In the genomic region with DNA sequence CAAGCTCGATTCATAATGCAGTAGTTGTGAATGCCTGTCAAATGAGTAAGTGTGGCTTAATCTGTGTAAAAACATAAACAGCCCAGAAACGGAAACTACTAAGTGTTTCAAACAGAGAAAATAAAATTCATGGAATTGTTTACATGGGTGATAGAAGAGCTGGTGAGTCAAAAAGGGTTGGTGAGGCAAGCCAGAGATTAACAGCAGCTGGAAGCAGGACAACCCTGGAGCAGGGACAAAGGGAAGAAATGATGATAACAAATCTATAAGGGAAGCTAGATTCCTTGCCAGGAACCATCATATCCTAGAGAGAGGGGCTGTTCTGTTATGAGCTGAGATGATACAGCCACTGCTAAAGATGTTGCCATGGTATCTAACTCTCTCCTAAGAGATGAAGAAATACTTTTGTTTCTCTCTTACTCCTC, we compare ENCODE assay signal across 10 cellular contexts. TPM values are rescaled to one million over a fixed set of nuclear protein-coding genes. Genes with fewer than 3 reads are reported as not detected.
DNase-seq lines count a peak whose midpoint lies in the region; ATAC-seq and TF ChIP-seq lines count a peak whose summit lies in the region.
"Had no signal": no experiment of that assay in that cellular context is flagged by ENCODE, and none has a peak within 500 bp of the region (broad histone marks: within the 10 kb centered on the region; RNA-seq: fewer than 3 reads in every experiment).

No MANE protein-coding gene starts in this region.

- no TSS peak for BruUV-seq in mammary epithelial cell (replicated peaks; lab: Mats Ljungman, UMichigan)

- H3K79me2 ChIP-seq in mammary epithelial cell (ENCODE audit: insufficient read depth, low read length) = no peaks in the 10 kb centered on the region

- CTCF ChIA-PET in mammary epithelial cell (lab: Charles Lee; ENCODE audit: low non-redundant PET) = no interaction called here

- dilution Hi-C loops in mammary epithelial cell (cut with HindIII; ENCODE audit: low sequenced_read_pairs) = no loop called here

- H4K20me1 ChIP-seq in mammary epithelial cell (ENCODE audit: insufficient read depth, low read length) = no peaks in the 10 kb centered on the region

- H3K4me2 ChIP-seq in mammary epithelial cell (ENCODE audit: insufficient read depth, low read depth, low read length) = peak overlapping the region; percentile 12

- peak overlapping the region; percentile 20 for H2AFZ ChIP-seq in mammary epithelial cell (ENCODE audit: low read depth, low read length)

- no peak overlapping the region for H3K4me3 ChIP-seq in heart right ventricle
- no peak overlapping the region for H3K4me3 ChIP-seq in mammary epithelial cell (replicated peaks in 1 of 3; ENCODE audit: insufficient read depth in 1 of 3, low read depth in 2 of 3, low read length in 3 of 3)

- DNase-seq in heart right ventricle (peak in 1 of 2 donors; percentile 11), Right ventricle myocardium inferior (ENCODE audit: missing footprints) (no peak), mammary epithelial cell (peak; percentile 78), iris pigment epithelial cell (ENCODE audit: low read depth) (peak; percentile 95), iPS-NIHi11 (ENCODE audit: low spot score) (no peak)
- DNase-seq in activated CD8-positive, alpha-beta memory T cell treated with anti-CD3 and anti-CD28 coated beads for 24 hours = no peak
- DNase-seq: NCI-H2081 treated with DMSO at 0.1 percent for 48 hours had no signal

- 12 to 14% methylated on average over 2 of the region's 2 CpGs for WGBS in heart right ventricle, 2 donors
- WGBS in mammary epithelial cell (ENCODE audit: low coverage, missing lambda C conversion rate) = 45% methylated on average over 2 of the region's 2 CpGs

- no peaks in the 10 kb centered on the region for H3K9me3 ChIP-seq in heart right ventricle
- H3K9me3 ChIP-seq in mammary epithelial cell (replicated peaks; ENCODE audit: insufficient read depth, low read length) = no peaks in the 10 kb centered on the region

- peak overlapping the region in 7 of 10 donors; percentile 1 to 77 (median 65) for H3K27ac ChIP-seq in heart right ventricle
- no peak overlapping the region for H3K27ac ChIP-seq in mammary epithelial cell (ENCODE audit: insufficient read depth, low read depth, low read length)

- no peaks in the 10 kb centered on the region for H3K27me3 ChIP-seq in heart right ventricle
- no peaks in the 10 kb centered on the region for H3K27me3 ChIP-seq in mammary epithelial cell (ENCODE audit: insufficient read depth, low read length)

- H3K9ac ChIP-seq in mammary epithelial cell (ENCODE audit: insufficient read depth, low read length) = no peak overlapping the region

- peak in 7 of 8 donors; percentile 17 to 65 (median 40) for ATAC-seq in heart right ventricle
- no peak for ATAC-seq in Right ventricle myocardium inferior
- no peak for ATAC-seq in GM19467 (IDR thresholded peaks at IDR 0.05; ENCODE audit: unreplicated experiment)
- no peak for ATAC-seq in HG03108 (IDR thresholded peaks at IDR 0.05; ENCODE audit: unreplicated experiment)

- intact Hi-C loops in heart right ventricle (cut with DNase I) (no loop called here), Right ventricle myocardium inferior (cut with DNase I) (no loop called here), mammary epithelial cell (cut with micrococcal nuclease) (loop anchor here (5.0 kb wide), 1 partner anchor 59 kb away; no protein-coding TSS in a partner anchor)

- H3K4me1 ChIP-seq in heart right ventricle (peaks cover 0 to 49% (median 4%) of the 10 kb centered on the region in 9 donors), mammary epithelial cell (ENCODE audit: insufficient read depth, low read length) (peaks cover 7% of the 10 kb centered on the region)

- TF ChIP-seq CTCF in heart right ventricle (IDR thresholded peaks at IDR 0.05) (no peak), mammary epithelial cell (conservative IDR thresholded peaks at IDR 0.05 in 1 of 2, IDR thresholded peaks at IDR 0.05 in 1 of 2; ENCODE audit: extremely low read depth in 1 of 2, insufficient read depth in 1 of 2, low read depth in 1 of 2, low read length in 2 of 2) (no peak)

- H3K36me3 ChIP-seq in heart right ventricle (no peaks in the 10 kb centered on the region), mammary epithelial cell (ENCODE audit: insufficient read depth, low read length) (no peaks in the 10 kb centered on the region)

- in situ Hi-C loops in mammary epithelial cell (cut with MboI; ENCODE audit: low sequenced_read_pairs in 2 of 2) = no loop called here

RNA-seq across cellular contexts. Expression of a gene that starts 18.0 kb away (rescaled TPM):
- total RNA-seq in heart right ventricle (10 to 100 TPM in 6 of 10 donors, 1 to 10 TPM in 4; 5.6 to 22.9 (median 11.7) TPM), Right ventricle myocardium inferior (12.7 TPM), mammary epithelial cell (1 to 10 TPM; 1.3 to 3.2 TPM)
- polyA plus RNA-seq in heart right ventricle (1 to 10 TPM; 5.3 to 6.1 TPM), mammary epithelial cell (4.6 TPM)
- not detected for polyA minus RNA-seq in mammary epithelial cell
- total RNA-seq: dermis microvascular lymphatic vessel endothelial cell had no signal

Comparison
In these comparisons a context has a peak if more than half of its experiments do, and no peak if none do; other contexts are left out.
1. ATAC-seq: peak in heart right ventricle (7 of 8); none in Right ventricle myocardium inferior (single experiment), GM19467 (single experiment) and HG03108 (single experiment).
2. DNase-seq: peak in mammary epithelial cell (single experiment) and iris pigment epithelial cell (single experiment); none in Right ventricle myocardium inferior (single experiment), activated CD8-positive, alpha-beta memory T cell treated with anti-CD3 and anti-CD28 coated beads for 24 hours (single experiment) and iPS-NIHi11 (single experiment).